In genomic region chr20:59003836-59004492, GRCh38 we compare ENCODE assay signal across 11 cellular contexts. TPM values are rescaled to one million over a fixed set of nuclear protein-coding genes. Genes with fewer than 3 reads are reported as not detected.
DNase-seq lines count a peak whose midpoint lies in the region; ATAC-seq, FAIRE-seq and TF ChIP-seq lines count a peak whose summit lies in the region.
"Had no signal": no experiment of that assay in that cellular context is flagged by ENCODE, and none has a peak within 500 bp of the region (broad histone marks: within the 10 kb centered on the region; RNA-seq: fewer than 3 reads in every experiment).

No MANE protein-coding gene starts in this region.

- H3K27ac Mint-ChIP-seq in CD8-positive, alpha-beta T cell, result peak overlapping the region; percentile 50
- peak overlapping the region; percentile 50 to 86 for H3K27ac Mint-ChIP-seq in natural killer cell treated with Interleukin-12 subunit alpha and Interleukin-12 subunit beta and Interleukin-15 and Interleukin-18, amount 100 ng/mL, for 72 hours

- H3K9me3 ChIP-seq in CD8-positive, alpha-beta T cell (ENCODE audit: low read length), result no peaks in the 10 kb centered on the region
- H3K9me3 ChIP-seq in breast epithelium, result no peaks in the 10 kb centered on the region

- peak overlapping the region; percentile 37 for H3K4me3 Mint-ChIP-seq in CD8-positive, alpha-beta T cell
- H3K4me3 Mint-ChIP-seq in natural killer cell treated with Interleukin-12 subunit alpha and Interleukin-12 subunit beta and Interleukin-15 and Interleukin-18, amount 100 ng/mL, for 72 hours, result peak overlapping the region; percentile 64

- no peak for ATAC-seq in CD8-positive, alpha-beta T cell
- no peak for ATAC-seq in natural killer cell treated with Interleukin-12 subunit alpha and Interleukin-12 subunit beta and Interleukin-15 and Interleukin-18, amount 100 ng/mL, for 72 hours
- ATAC-seq in HG03521 (IDR thresholded peaks at IDR 0.05; ENCODE audit: unreplicated experiment), result no peak

- peaks cover 27% of the 10 kb centered on the region for H3K4me1 Mint-ChIP-seq in CD8-positive, alpha-beta T cell (ENCODE audit: low read depth)
- H3K4me1 Mint-ChIP-seq in natural killer cell treated with Interleukin-12 subunit alpha and Interleukin-12 subunit beta and Interleukin-15 and Interleukin-18, amount 100 ng/mL, for 72 hours (ENCODE audit: low read depth in 2 of 2), result peaks cover 30 to 33% of the 10 kb centered on the region in 2 donors

- no peaks in the 10 kb centered on the region for H3K36me3 ChIP-seq in CD8-positive, alpha-beta T cell (ENCODE audit: insufficient read depth, low read length)
- no peaks in the 10 kb centered on the region for H3K36me3 ChIP-seq in breast epithelium

- POLR2A ChIA-PET in CD8-positive, alpha-beta T cell (lab: Charles Lee), result interaction anchor here (0.6 to 1.7 kb wide), 2 partner anchors 96 to 115 kb away, joined by 3 to 6 read pairs; no protein-coding TSS in a partner anchor

- DNase-seq in CD8-positive, alpha-beta T cell, result no peak
- DNase-seq in HL-60 (ENCODE audit: low read depth in 1 of 2, low spot score in 1 of 2) (no peak), breast epithelium (ENCODE audit: low spot score in 2 of 2) (no peak), erythroblast (lab: John Stamatoyannopoulos, UW) (no peak), activated gamma-delta T cell (lab: John Stamatoyannopoulos, UW) (no peak), H54 (ENCODE audit: insufficient read length, low spot score) (no peak)
- no peak for DNase-seq in natural killer cell treated with Interleukin-12 subunit alpha and Interleukin-12 subunit beta and Interleukin-15 and Interleukin-18, amount 100 ng/mL, for 72 hours (ENCODE audit: low spot score)
- DNase-seq: kidney glomerular epithelial cell had no signal

- no peak for FAIRE-seq in H54 (lab: Jason Lieb, UNC)
- FAIRE-seq: endometrium had no signal

- peaks cover 10% of the 10 kb centered on the region for H3K36me3 Mint-ChIP-seq in CD8-positive, alpha-beta T cell
- no peaks in the 10 kb centered on the region for H3K36me3 Mint-ChIP-seq in natural killer cell treated with Interleukin-12 subunit alpha and Interleukin-12 subunit beta and Interleukin-15 and Interleukin-18, amount 100 ng/mL, for 72 hours

- intact Hi-C loops in CD8-positive, alpha-beta T cell (cut with DNase I, micrococcal nuclease), result no loop called here
- intact Hi-C loops in breast epithelium (cut with DNase I; ENCODE audit: low total_unique reads), result no loop called here

- H3K27ac ChIP-seq in CD8-positive, alpha-beta T cell (ENCODE audit: low read depth, low read length), result no peak overlapping the region
- peak overlapping the region; percentile 53 for H3K27ac ChIP-seq in HL-60 (replicated peaks)
- H3K27ac ChIP-seq in breast epithelium, result peak overlapping the region; percentile 93

- peaks cover 31% of the 10 kb centered on the region for H3K4me1 ChIP-seq in CD8-positive, alpha-beta T cell (ENCODE audit: insufficient read depth, low read length)
- H3K4me1 ChIP-seq in breast epithelium, result peaks cover 14 to 20% of the 10 kb centered on the region in 2 donors

- H3K9me3 Mint-ChIP-seq in CD8-positive, alpha-beta T cell, result no peaks in the 10 kb centered on the region
- no peaks in the 10 kb centered on the region for H3K9me3 Mint-ChIP-seq in natural killer cell treated with Interleukin-12 subunit alpha and Interleukin-12 subunit beta and Interleukin-15 and Interleukin-18, amount 100 ng/mL, for 72 hours

- TF ChIP-seq POLR2A in breast epithelium (IDR thresholded peaks at IDR 0.05) (no peak), erythroblast (IDR thresholded peaks at IDR 0.05; ENCODE audit: low read length) (no peak), H54 (IDR thresholded peaks at IDR 0.05; ENCODE audit: low read depth, low read length) (no peak)

- H3K27me3 Mint-ChIP-seq in CD8-positive, alpha-beta T cell (ENCODE audit: low read depth), result no peaks in the 10 kb centered on the region
- H3K27me3 Mint-ChIP-seq in natural killer cell treated with Interleukin-12 subunit alpha and Interleukin-12 subunit beta and Interleukin-15 and Interleukin-18, amount 100 ng/mL, for 72 hours, result no peaks in the 10 kb centered on the region

- CTCF ChIA-PET in CD8-positive, alpha-beta T cell (lab: Charles Lee), result no interaction called here

- TF ChIP-seq CTCF in CD8-positive, alpha-beta T cell (IDR thresholded peaks at IDR 0.05), result no peak
- no peak for TF ChIP-seq CTCF in HL-60 (IDR thresholded peaks at IDR 0.05; ENCODE audit: insufficient read depth, low read length)
- no peak for TF ChIP-seq CTCF in breast epithelium (IDR thresholded peaks at IDR 0.05)

- H3K4me3 ChIP-seq in CD8-positive, alpha-beta T cell (ENCODE audit: low read depth, low read length), result no peak overlapping the region
- H3K4me3 ChIP-seq in HL-60 (replicated peaks; ENCODE audit: insufficient read depth, low read length) (peak overlapping the region; percentile 59), breast epithelium (peak overlapping the region in 1 of 3 donors; percentile 85)

- no peaks in the 10 kb centered on the region for H3K27me3 ChIP-seq in CD8-positive, alpha-beta T cell (ENCODE audit: insufficient read depth, low read length)
- no peaks in the 10 kb centered on the region for H3K27me3 ChIP-seq in HL-60 (ENCODE audit: insufficient read depth, poor library complexity, severe bottlenecking)
- no peaks in the 10 kb centered on the region for H3K27me3 ChIP-seq in breast epithelium

RNA-seq across cellular contexts. Expression of gene CTSZ, which starts 3.1 kb away (rescaled TPM):
- 1 to 10 TPM; 5.1 to 7.0 TPM for total RNA-seq in CD8-positive, alpha-beta T cell
- 100 to 1,000 TPM; 135 to 238 (median 181) TPM for total RNA-seq in breast epithelium
- total RNA-seq in natural killer cell treated with Interleukin-12 subunit alpha and Interleukin-12 subunit beta and Interleukin-15 and Interleukin-18, amount 100 ng/mL, for 72 hours, result 10 to 100 TPM; 19.2 to 32.8 TPM

RNA-seq across cellular contexts. Expression of gene TUBB1, which starts 15.3 kb away (rescaled TPM):
- not detected for total RNA-seq in CD8-positive, alpha-beta T cell
- under 1 TPM in 1 of 3 donors, not detected in 2; 0.16 TPM for total RNA-seq in breast epithelium
- total RNA-seq in natural killer cell treated with Interleukin-12 subunit alpha and Interleukin-12 subunit beta and Interleukin-15 and Interleukin-18, amount 100 ng/mL, for 72 hours, result not detected
- total RNA-seq: activated CD8-positive, alpha-beta memory T cell treated with anti-CD3 and anti-CD28 coated beads for 36 hours had no signal

RNA-seq across cellular contexts. Expression of gene NELFCD, which starts 22.9 kb away (rescaled TPM):
- 100 to 1,000 TPM; 101 to 113 TPM for total RNA-seq in CD8-positive, alpha-beta T cell
- 10 to 100 TPM; 50.1 to 78.7 (median 77.7) TPM for total RNA-seq in breast epithelium
- total RNA-seq in natural killer cell treated with Interleukin-12 subunit alpha and Interleukin-12 subunit beta and Interleukin-15 and Interleukin-18, amount 100 ng/mL, for 72 hours, result 100 to 1,000 TPM in 1 of 2 donors, 10 to 100 TPM in 1; 89.1 to 106 TPM

RNA-seq across cellular contexts. Expression of gene ATP5F1E, which starts 28.2 kb away (rescaled TPM):
- total RNA-seq in CD8-positive, alpha-beta T cell, result 10 to 100 TPM; 50.4 to 52.2 TPM
- 10 to 100 TPM; 25.6 to 36.4 (median 31.4) TPM for total RNA-seq in breast epithelium
- 10 to 100 TPM; 62.2 to 72.3 TPM for total RNA-seq in natural killer cell treated with Interleukin-12 subunit alpha and Interleukin-12 subunit beta and Interleukin-15 and Interleukin-18, amount 100 ng/mL, for 72 hours

RNA-seq across cellular contexts. Expression of gene PRELID3B, which starts 38.6 kb away (rescaled TPM):
- total RNA-seq in CD8-positive, alpha-beta T cell, result 10 to 100 TPM; 73.4 to 75.5 TPM
- total RNA-seq in breast epithelium, result 10 to 100 TPM; 43.7 to 55.4 (median 52.4) TPM
- 10 to 100 TPM; 82.8 to 89.0 TPM for total RNA-seq in natural killer cell treated with Interleukin-12 subunit alpha and Interleukin-12 subunit beta and Interleukin-15 and Interleukin-18, amount 100 ng/mL, for 72 hours

Comparison
In these comparisons a context has a peak if more than half of its experiments do, and no peak if none do; other contexts are left out.
1. RNA of gene CTSZ, which starts 3.1 kb away (total RNA-seq): 135 to 238 TPM in breast epithelium; 19.2 to 32.8 TPM in natural killer cell treated with Interleukin-12 subunit alpha and Interleukin-12 subunit beta and Interleukin-15 and Interleukin-18, amount 100 ng/mL, for 72 hours and 5.1 to 7.0 TPM in CD8-positive, alpha-beta T cell; every median in the first group is over 4 times any median in the second.